Comparison of ENCODE assay signal across 8 cellular contexts in genomic region chr19:45730389-45731288, GRCh38.
A peak's percentile ranks its signal among the peaks of the same experiment; 100 is the strongest.
DNase-seq lines count a peak whose midpoint lies in the region; ATAC-seq lines count a peak whose summit lies in the region.

TSS of gene FBXO46 (minus strand) at chr19:45730896. CDS start at chr19:45713495, 17,401 bp downstream.

- ATAC-seq in GM19324 (IDR thresholded peaks at IDR 0.05; ENCODE audit: low FRiP score, unreplicated experiment) (peak; percentile 94), HG03520 (IDR thresholded peaks at IDR 0.05; ENCODE audit: unreplicated experiment) (peak; percentile 85)

- peak; percentile 61 to 98 (median 95) for DNase-seq in C1 segment of cervical spinal cord (lab: John Stamatoyannopoulos, UW)
- DNase-seq in NCI-H748 (lab: John Stamatoyannopoulos, UW; ENCODE audit: unreplicated experiment): peak; percentile 100
- peak; percentile 92 for DNase-seq in activated CD4-positive, alpha-beta T cell treated with anti-CD3 and anti-CD28 coated beads, Interleukin-2, amount 50 U/mL, for 1 hour
- DNase-seq in dedifferentiated amniotic fluid mesenchymal stem cell (ENCODE audit: extremely low spot score): peak; percentile 97
- DNase-seq in left kidney (ENCODE audit: low read depth, low spot score): peak; percentile 100
- peak; percentile 93 to 95 for DNase-seq in stimulated activated CD4-positive, alpha-beta T cell treated with anti-CD3 and anti-CD28 coated beads, Interleukin-2, amount 100 ng/mL, for 24 hours

Comparison
In these comparisons a context has a peak if more than half of its experiments do, and no peak if none do; other contexts are left out.
1. Peak in every context shown above with its lines: DNase-seq and ATAC-seq.